Comparison of ENCODE assay signal across 21 cellular contexts in the genomic region with DNA sequence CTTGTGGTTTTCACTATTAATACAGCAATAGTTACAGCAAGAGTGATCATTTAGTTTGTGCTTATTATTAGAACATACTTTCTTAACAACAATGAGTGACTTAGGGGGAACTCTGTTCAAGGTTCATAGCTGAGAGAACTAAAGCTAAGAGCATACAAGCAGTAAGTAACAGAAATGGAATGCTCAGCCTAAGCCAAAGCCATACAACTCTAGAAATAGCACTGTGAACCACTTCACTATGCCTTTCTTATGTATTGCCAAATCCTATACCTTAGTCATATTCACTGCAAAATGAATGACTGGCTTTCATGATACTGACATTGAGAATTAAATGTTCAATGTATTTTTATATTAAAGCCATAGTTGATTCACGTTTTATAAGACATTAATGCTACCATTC.
DNase-seq lines count a peak whose midpoint lies in the region; ATAC-seq, FAIRE-seq and TF ChIP-seq lines count a peak whose summit lies in the region.
"Had no signal": no experiment of that assay in that cellular context is flagged by ENCODE, and none has a peak within 500 bp of the region (broad histone marks: within the 10 kb centered on the region; RNA-seq: fewer than 3 reads in every experiment).

No MANE protein-coding gene starts in this region.

- no peaks in the 10 kb centered on the region for H3K36me3 Mint-ChIP-seq in astrocyte (ENCODE audit: low read depth, unreplicated experiment)
- H3K36me3 Mint-ChIP-seq: activated naive CD8-positive, alpha-beta T cell treated with anti-CD3 and anti-CD28 coated beads, Interleukin-2, amount 10 ng/mL, durations not matched to agents 7 days and 5 days had no signal

- FAIRE-seq in astrocyte (lab: Jason Lieb, UNC): peak; percentile 49

- TF ChIP-seq CTCF in astrocyte (IDR thresholded peaks at IDR 0.05; ENCODE audit: insufficient read depth, low read depth, low read length): no peak

- H3K27me3 ChIP-seq in astrocyte (ENCODE audit: insufficient read depth, low read length): no peaks in the 10 kb centered on the region

- H3K9ac ChIP-seq in astrocyte (ENCODE audit: low read length): no peak overlapping the region
- H3K9ac ChIP-seq: parathyroid adenoma had no signal

- no peaks in the 10 kb centered on the region for H3K36me3 ChIP-seq in astrocyte (ENCODE audit: insufficient read depth, low read length)
- H3K36me3 ChIP-seq: lower lobe of right lung, WERI-Rb-1 had no signal

- no peaks in the 10 kb centered on the region for H4K20me1 ChIP-seq in astrocyte (ENCODE audit: insufficient read depth, low read length)

- no peak overlapping the region for H3K27ac ChIP-seq in astrocyte (ENCODE audit: low read depth, low read length)
- H3K27ac ChIP-seq: lower lobe of right lung, parathyroid adenoma, WERI-Rb-1 had no signal

- no peak for ATAC-seq in HG02642 (IDR thresholded peaks at IDR 0.05; ENCODE audit: poor library complexity, unreplicated experiment)
- ATAC-seq: lower lobe of right lung had no signal

- H3K27ac Mint-ChIP-seq in astrocyte (ENCODE audit: unreplicated experiment): peak overlapping the region; percentile 14
- H3K27ac Mint-ChIP-seq: activated naive CD8-positive, alpha-beta T cell treated with anti-CD3 and anti-CD28 coated beads, Interleukin-2, amount 10 ng/mL, durations not matched to agents 7 days and 5 days; activated T-helper 1 cell treated with anti-CD3 and anti-CD28 coated beads, Interleukin-12 subunit alpha, Interleukin-12 subunit beta, Interleukin-2, Interleukin-4 antibody, amounts not matched to agents 30 ng/mL and 10 ng/mL and 1 ng/mL, durations not matched to agents 14 hours and 24 hours and 36 hours had no signal

- no peak overlapping the region for H3K4me3 ChIP-seq in astrocyte (ENCODE audit: insufficient read depth, low read depth, low read length)
- H3K4me3 ChIP-seq: lower lobe of right lung had no signal

- H3K4me3 Mint-ChIP-seq in astrocyte (ENCODE audit: unreplicated experiment): no peak overlapping the region
- H3K4me3 Mint-ChIP-seq: activated naive CD8-positive, alpha-beta T cell treated with anti-CD3 and anti-CD28 coated beads, Interleukin-2, amount 10 ng/mL, durations not matched to agents 7 days and 5 days; activated T-helper 1 cell treated with anti-CD3 and anti-CD28 coated beads, Interleukin-12 subunit alpha, Interleukin-12 subunit beta, Interleukin-2, Interleukin-4 antibody, amounts not matched to agents 30 ng/mL and 10 ng/mL and 1 ng/mL, durations not matched to agents 14 hours and 24 hours and 36 hours had no signal

- DNase-seq in AG08396 (ENCODE audit: low spot score) (peak; percentile 11), HT1080 (ENCODE audit: low read depth) (peak; percentile 8), astrocyte (ENCODE audit: low read depth) (peak; percentile 92), fibroblast of peridontal ligament (ENCODE audit: extremely low read depth) (peak; percentile 93), NCI-H2171 (lab: John Stamatoyannopoulos, UW) (no peak), NK-92 (lab: John Stamatoyannopoulos, UW; ENCODE audit: unreplicated experiment) (no peak), NCI-H146 (lab: John Stamatoyannopoulos, UW) (no peak)
- DNase-seq: ACHN; activated naive CD8-positive, alpha-beta T cell treated with anti-CD3 and anti-CD28 coated beads, Interleukin-2, amount 10 ng/mL, durations not matched to agents 7 days and 5 days; COR-L47; glutamatergic neuron; lower lobe of right lung; NCI-H1048; NCI-H2107; NCI-H774; RPMI8226; stimulated activated CD4-positive, alpha-beta T cell treated with anti-CD3 and anti-CD28 coated beads, Interleukin-2, amount 100 ng/mL, for 48 hours; WERI-Rb-1 had no signal

- H3K9me3 ChIP-seq in astrocyte (ENCODE audit: insufficient read depth, low read depth, low read length): no peaks in the 10 kb centered on the region
- H3K9me3 ChIP-seq: lower lobe of right lung had no signal

- no peak overlapping the region for H2AFZ ChIP-seq in astrocyte (ENCODE audit: low read depth, low read length)
- H2AFZ ChIP-seq: parathyroid adenoma had no signal

- peaks cover 13% of the 10 kb centered on the region for H3K4me1 Mint-ChIP-seq in astrocyte (ENCODE audit: low read depth, unreplicated experiment)
- H3K4me1 Mint-ChIP-seq: activated naive CD8-positive, alpha-beta T cell treated with anti-CD3 and anti-CD28 coated beads, Interleukin-2, amount 10 ng/mL, durations not matched to agents 7 days and 5 days had no signal

- no peaks in the 10 kb centered on the region for H3K27me3 Mint-ChIP-seq in astrocyte (ENCODE audit: low read depth, unreplicated experiment)
- H3K27me3 Mint-ChIP-seq: activated naive CD8-positive, alpha-beta T cell treated with anti-CD3 and anti-CD28 coated beads, Interleukin-2, amount 10 ng/mL, durations not matched to agents 7 days and 5 days had no signal

- H3K79me2 ChIP-seq in astrocyte (ENCODE audit: insufficient read depth, low read length): no peaks in the 10 kb centered on the region
- H3K79me2 ChIP-seq: parathyroid adenoma had no signal

- no peaks in the 10 kb centered on the region for H3K4me1 ChIP-seq in astrocyte (ENCODE audit: insufficient read depth, low read length)
- H3K4me1 ChIP-seq: lower lobe of right lung, parathyroid adenoma had no signal

- no peak overlapping the region for H3K4me2 ChIP-seq in astrocyte (ENCODE audit: low read length)

- no peaks in the 10 kb centered on the region for H3K9me3 Mint-ChIP-seq in astrocyte (ENCODE audit: unreplicated experiment)
- H3K9me3 Mint-ChIP-seq: activated naive CD8-positive, alpha-beta T cell treated with anti-CD3 and anti-CD28 coated beads, Interleukin-2, amount 10 ng/mL, durations not matched to agents 7 days and 5 days; activated T-helper 1 cell treated with anti-CD3 and anti-CD28 coated beads, Interleukin-12 subunit alpha, Interleukin-12 subunit beta, Interleukin-2, Interleukin-4 antibody, amounts not matched to agents 30 ng/mL and 10 ng/mL and 1 ng/mL, durations not matched to agents 14 hours and 24 hours and 36 hours had no signal

Comparison
In these comparisons a context has a peak if more than half of its experiments do, and no peak if none do; other contexts are left out.
1. DNase-seq: peak in AG08396 (single experiment), HT1080 (single experiment), astrocyte (single experiment) and fibroblast of peridontal ligament (single experiment); none in NCI-H2171 (single experiment), NK-92 (single experiment) and NCI-H146 (single experiment).